8 cellular contexts compared by ENCODE assay signal in genomic region chr19:17996826-17997316, GRCh38. TPM values are rescaled to one million over a fixed set of nuclear protein-coding genes. Genes with fewer than 3 reads are reported as not detected.
A peak's percentile ranks its signal among the peaks of the same experiment; 100 is the strongest.
DNase-seq lines count a peak whose midpoint lies in the region; ATAC-seq, FAIRE-seq and TF ChIP-seq lines count a peak whose summit lies in the region.

No MANE protein-coding gene starts in this region.

- peak; percentile 72 for FAIRE-seq in H54 (lab: Jason Lieb, UNC)
- no peak for FAIRE-seq in kidney (lab: Jason Lieb, UNC)

- intact Hi-C loops in breast epithelium (cut with DNase I; ENCODE audit: low total_unique reads) (loop anchor here (5.0 kb wide), 1 partner anchor 45 kb away; no protein-coding TSS in a partner anchor), kidney (cut with DNase I) (no loop called here)

- no peaks in the 10 kb centered on the region for H3K27me3 ChIP-seq in breast epithelium

- no peak overlapping the region for H3K27ac ChIP-seq in C4-2B
- H3K27ac ChIP-seq in breast epithelium, result no peak overlapping the region
- H3K27ac ChIP-seq in kidney (ENCODE audit: low read depth in 2 of 2, low read length in 2 of 2), result no peak overlapping the region

- TF ChIP-seq POLR2A in H54 (IDR thresholded peaks at IDR 0.05; ENCODE audit: low read depth, low read length), result no peak
- TF ChIP-seq POLR2A in breast epithelium (IDR thresholded peaks at IDR 0.05), result no peak

- no peak overlapping the region for H3K4me3 ChIP-seq in breast epithelium
- no peak overlapping the region for H3K4me3 ChIP-seq in kidney (ENCODE audit: low read length in 2 of 2)

- TF ChIP-seq CTCF in C4-2B (conservative IDR thresholded peaks at IDR 0.05) (peak; percentile 97), breast epithelium (IDR thresholded peaks at IDR 0.05) (peak; percentile 92 to 98 (median 98)), kidney (IDR thresholded peaks at IDR 0.05; ENCODE audit: borderline replicate concordance, extremely low read depth, insufficient read depth) (peak; percentile 99)

- H3K4me1 ChIP-seq in breast epithelium (no peaks in the 10 kb centered on the region), kidney (ENCODE audit: control insufficient read depth in 1 of 2, insufficient read depth in 1 of 2, low read depth in 1 of 2, low read length in 2 of 2) (no peaks in the 10 kb centered on the region)

- DNase-seq in H54 (ENCODE audit: insufficient read length, low spot score) (peak; percentile 90), NCI-H2196 treated with DMSO at 0.1 percent for 48 hours (lab: John Stamatoyannopoulos, UW; ENCODE audit: unreplicated experiment) (peak; percentile 35), breast epithelium (ENCODE audit: low spot score in 2 of 2) (peak; percentile 80 to 89), kidney (peak; percentile 93)
- DNase-seq in activated CD4-positive, CD25-positive, alpha-beta regulatory T cell (lab: John Stamatoyannopoulos, UW), result peak; percentile 73 to 94 (median 84)
- DNase-seq in stimulated activated CD4-positive, alpha-beta T cell treated with anti-CD3 and anti-CD28 coated beads, Interleukin-2, amount 100 ng/mL, for 24 hours, result peak; percentile 92

- no peak overlapping the region for H3K9ac ChIP-seq in kidney (ENCODE audit: low read length in 2 of 2)

- H3K9me3 ChIP-seq in breast epithelium (no peaks in the 10 kb centered on the region), kidney (ENCODE audit: control insufficient read depth in 1 of 2, low read length in 2 of 2) (no peaks in the 10 kb centered on the region)

- H3K36me3 ChIP-seq in breast epithelium (no peaks in the 10 kb centered on the region), kidney (ENCODE audit: control insufficient read depth in 1 of 2, insufficient read depth in 2 of 2, low read length in 2 of 2) (no peaks in the 10 kb centered on the region)

- no peak for ATAC-seq in HG03342 (IDR thresholded peaks at IDR 0.05; ENCODE audit: unreplicated experiment)

RNA-seq across cellular contexts. Expression of gene ARRDC2, which starts 11.1 kb away (rescaled TPM):
- 10 to 100 TPM; 49.4 to 89.3 (median 53.4) TPM for total RNA-seq in breast epithelium
- total RNA-seq in kidney, result 68.4 TPM
- polyA plus RNA-seq in kidney (ENCODE audit: insufficient read depth, low read depth, low replicate concordance), result 20.8 TPM

RNA-seq across cellular contexts. Expression of gene KCNN1, which starts 30.0 kb away (rescaled TPM):
- total RNA-seq in breast epithelium (under 1 TPM in 2 of 3 donors, not detected in 1; 0.33 to 0.59 TPM), kidney (0.19 TPM)
- 0.37 TPM for polyA plus RNA-seq in kidney (ENCODE audit: insufficient read depth, low read depth, low replicate concordance)

Comparison
In these comparisons a context has a peak if more than half of its experiments do, and no peak if none do; other contexts are left out.
1. DNase-seq: peak in every context shown above with its lines; median percentile 93 in kidney; 92 in stimulated activated CD4-positive, alpha-beta T cell treated with anti-CD3 and anti-CD28 coated beads, Interleukin-2, amount 100 ng/mL, for 24 hours; 90 in H54; 84 in activated CD4-positive, CD25-positive, alpha-beta regulatory T cell; 84 in breast epithelium; 35 in NCI-H2196 treated with DMSO at 0.1 percent for 48 hours.